In genomic region chr22:31911565-31912401, GRCh38 we compare ENCODE assay signal across 2 cellular contexts.
TF ChIP-seq lines count a peak whose summit lies in the region.

No MANE protein-coding gene starts in this region.

TF ChIP-seq in K562, 482 proteins besides CTCF, POLR2A, EP300 and RAD21 (continued from another document):
- TF ChIP-seq SMARCE1 (IDR thresholded peaks at IDR 0.05): 0 out of 2 replicates have a peak, but pooled peaks have one; percentile 23
- no peak for TF ChIP-seq BCL6 (CRISPR knock-in tag; IDR thresholded peaks at IDR 0.05)
- TF ChIP-seq ZNF589 (CRISPR knock-in tag; IDR thresholded peaks at IDR 0.05; ENCODE audit: low read depth): no peak
- TF ChIP-seq CREM (IDR thresholded peaks at IDR 0.05; ENCODE audit: low read depth): no peak
- no peak for TF ChIP-seq CCNT2 (IDR thresholded peaks at IDR 0.05; ENCODE audit: borderline replicate concordance, extremely low read depth, insufficient read length, low read depth, low read length)
- no peak for TF ChIP-seq ZNF436 (CRISPR knock-in tag; IDR thresholded peaks at IDR 0.05)
- TF ChIP-seq ZBTB2 (IDR thresholded peaks at IDR 0.05): no peak
- TF ChIP-seq VEZF1 (CRISPR knock-in tag; IDR thresholded peaks at IDR 0.05): no peak
- no peak for TF ChIP-seq AFF1 (IDR thresholded peaks at IDR 0.05; ENCODE audit: low read depth in 1 of 2, partially characterized antibody in 2 of 2)
- TF ChIP-seq CHCHD3 (CRISPR knock-in tag; IDR thresholded peaks at IDR 0.05): no peak
- TF ChIP-seq TAL1 (IDR thresholded peaks at IDR 0.05): peak; percentile 17; the same call in 1 of the 2 replicates
- no peak for TF ChIP-seq NBN (IDR thresholded peaks at IDR 0.05; ENCODE audit: low read depth)

TF ChIP-seq in HepG2, 621 proteins besides CTCF, POLR2A, EP300 and RAD21 (continued from another document):
- TF ChIP-seq PAXIP1 (CRISPR knock-in tag; conservative IDR thresholded peaks at IDR 0.05) (peak; percentile 83), ESRRA (CRISPR knock-in tag; IDR thresholded peaks at IDR 0.05; ENCODE audit: low read depth) (peak; percentile 49; the same call in 1 of the 2 replicates), ZNF574 (CRISPR knock-in tag; IDR thresholded peaks at IDR 0.05) (0 out of 2 replicates have a peak, but pooled peaks have one; percentile 13), RARA (CRISPR knock-in tag; IDR thresholded peaks at IDR 0.05) (peak; percentile 86), SPEN (CRISPR knock-in tag; IDR thresholded peaks at IDR 0.05; ENCODE audit: low read depth) (peak; percentile 60; the same call in 1 of the 2 replicates), ERF (CRISPR knock-in tag; IDR thresholded peaks at IDR 0.05) (0 out of 2 replicates have a peak, but pooled peaks have one; percentile 46), SIX1 (CRISPR knock-in tag; IDR thresholded peaks at IDR 0.05; ENCODE audit: borderline replicate concordance) (no peak), GPN1 (CRISPR knock-in tag; IDR thresholded peaks at IDR 0.05; ENCODE audit: borderline replicate concordance) (no peak), KLF11 (CRISPR knock-in tag; IDR thresholded peaks at IDR 0.05) (no peak), ZNF792 (CRISPR knock-in tag; IDR thresholded peaks at IDR 0.05) (peak; percentile 74; the same call in 1 of the 2 replicates), NCOA1 (CRISPR knock-in tag; IDR thresholded peaks at IDR 0.05) (no peak), SALL1 (CRISPR knock-in tag; IDR thresholded peaks at IDR 0.05) (peak; percentile 80), GABPB1 (CRISPR knock-in tag; IDR thresholded peaks at IDR 0.05) (peak; percentile 47), ZNF766 (CRISPR knock-in tag; IDR thresholded peaks at IDR 0.05; ENCODE audit: borderline replicate concordance) (no peak), NR2F1 (CRISPR knock-in tag; IDR thresholded peaks at IDR 0.05) (peak in 1 of 2 experiments; percentile 59; a peak in 2 of 4 replicates), PRMT3 (CRISPR knock-in tag; IDR thresholded peaks at IDR 0.05; ENCODE audit: borderline replicate concordance, low read depth) (no peak), CERS6 (CRISPR knock-in tag; IDR thresholded peaks at IDR 0.05) (no peak), CC2D1A (CRISPR knock-in tag; IDR thresholded peaks at IDR 0.05) (no peak), TBX2 (CRISPR knock-in tag; IDR thresholded peaks at IDR 0.05; ENCODE audit: borderline replicate concordance) (peak; percentile 72; the same call in 1 of the 2 replicates), CREB1 (IDR thresholded peaks at IDR 0.05) (no peak), CREB1 (CRISPR knock-in tag; IDR thresholded peaks at IDR 0.05) (no peak), RERE (CRISPR knock-in tag; IDR thresholded peaks at IDR 0.05; ENCODE audit: low read depth) (0 out of 2 replicates have a peak, but pooled peaks have one; percentile 43), DPF2 (CRISPR knock-in tag; IDR thresholded peaks at IDR 0.05; ENCODE audit: borderline replicate concordance, low read depth) (peak; percentile 33; the same call in 1 of the 2 replicates), ZFP1 (CRISPR knock-in tag; IDR thresholded peaks at IDR 0.05) (0 out of 2 replicates have a peak, but pooled peaks have one; percentile 33), MAX (IDR thresholded peaks at IDR 0.05) (peak; percentile 53; the same call in 1 of the 2 replicates), NR2F6 (IDR thresholded peaks at IDR 0.05) (peak; percentile 65), NR2F6 (CRISPR knock-in tag; IDR thresholded peaks at IDR 0.05) (peak; percentile 72), RXRA (CRISPR knock-in tag; IDR thresholded peaks at IDR 0.05) (peak; percentile 85), ZBTB42 (CRISPR knock-in tag; IDR thresholded peaks at IDR 0.05) (peak; percentile 90; the same call in 1 of the 2 replicates), PRDM10 (CRISPR knock-in tag; IDR thresholded peaks at IDR 0.05; ENCODE audit: low read depth) (0 out of 2 replicates have a peak, but pooled peaks have one; percentile 38)
